9 cellular contexts compared by ENCODE assay signal in genomic region chr1:229624521-229624905, GRCh38. TPM values are rescaled to one million over a fixed set of nuclear protein-coding genes. Genes with fewer than 3 reads are reported as not detected.
A peak's percentile ranks its signal among the peaks of the same experiment; 100 is the strongest.
DNase-seq lines count a peak whose midpoint lies in the region; ATAC-seq, FAIRE-seq and TF ChIP-seq lines count a peak whose summit lies in the region.
"Had no signal": no experiment of that assay in that cellular context is flagged by ENCODE, and none has a peak within 500 bp of the region (broad histone marks: within the 10 kb centered on the region; RNA-seq: fewer than 3 reads in every experiment).

No MANE protein-coding gene starts in this region.

- H3K79me2 ChIP-seq in neural progenitor cell (ENCODE audit: low read depth) = peaks cover 93% of the 10 kb centered on the region

- H3K4me1 Mint-ChIP-seq in effector memory CD8-positive, alpha-beta T cell (ENCODE audit: low read depth in 2 of 2) = peaks cover 49 to 59% of the 10 kb centered on the region in 2 donors
- H3K4me1 Mint-ChIP-seq in neural progenitor cell = peaks cover 25% of the 10 kb centered on the region

- no peaks in the 10 kb centered on the region for H3K9me3 Mint-ChIP-seq in effector memory CD8-positive, alpha-beta T cell
- no peaks in the 10 kb centered on the region for H3K9me3 Mint-ChIP-seq in neural progenitor cell

- H3K27me3 Mint-ChIP-seq in effector memory CD8-positive, alpha-beta T cell = no peaks in the 10 kb centered on the region
- H3K27me3 Mint-ChIP-seq in neural progenitor cell (ENCODE audit: insufficient read depth, low read depth) = peaks cover 2% of the 10 kb centered on the region

- H3K27me3 ChIP-seq in BLaER1 (no peaks in the 10 kb centered on the region), MG63 (no peaks in the 10 kb centered on the region), neural progenitor cell (no peaks in the 10 kb centered on the region)

- peaks cover 12% of the 10 kb centered on the region for H3K36me3 Mint-ChIP-seq in effector memory CD8-positive, alpha-beta T cell (ENCODE audit: insufficient read depth)
- no peaks in the 10 kb centered on the region for H3K36me3 Mint-ChIP-seq in neural progenitor cell

- peak overlapping the region; percentile 71 to 88 for H3K27ac Mint-ChIP-seq in effector memory CD8-positive, alpha-beta T cell
- no peak overlapping the region for H3K27ac Mint-ChIP-seq in neural progenitor cell

- peaks cover 13% of the 10 kb centered on the region for H3F3A ChIP-seq in neural progenitor cell (ENCODE audit: low read depth)

- peaks cover 34% of the 10 kb centered on the region for H3K4me1 ChIP-seq in BLaER1
- H3K4me1 ChIP-seq in neural progenitor cell = peaks cover 16% of the 10 kb centered on the region

- no peak for TF ChIP-seq CTCF in neural progenitor cell (IDR thresholded peaks at IDR 0.05)

- H4K20me1 ChIP-seq in BLaER1 = peaks cover 87% of the 10 kb centered on the region
- H4K20me1 ChIP-seq in neural progenitor cell (ENCODE audit: low read depth) = peaks cover 52% of the 10 kb centered on the region

- H3K36me3 ChIP-seq in BLaER1 (peaks cover 16% of the 10 kb centered on the region), MG63 (peaks cover 25% of the 10 kb centered on the region), neural progenitor cell (no peaks in the 10 kb centered on the region)

- H3K9ac ChIP-seq in BLaER1 (peak overlapping the region; percentile 77), neural progenitor cell (no peak overlapping the region)

- no peak for ATAC-seq in effector memory CD8-positive, alpha-beta T cell (replicated peaks)
- ATAC-seq in GM21447 (IDR thresholded peaks at IDR 0.05; ENCODE audit: unreplicated experiment) = no peak

- no peak overlapping the region for H2AFZ ChIP-seq in neural progenitor cell (replicated peaks)

- H3K4me3 ChIP-seq in BLaER1 (peak overlapping the region; percentile 100), MG63 (peak overlapping the region; percentile 96), neural progenitor cell (peak overlapping the region; percentile 85)

- H3K4me2 ChIP-seq in BLaER1 = peak overlapping the region; percentile 90
- peak overlapping the region; percentile 95 for H3K4me2 ChIP-seq in neural progenitor cell

- no peak for TF ChIP-seq POLR2A in H54 (IDR thresholded peaks at IDR 0.05; ENCODE audit: low read depth, low read length)

- H3K9me3 ChIP-seq in BLaER1 (no peaks in the 10 kb centered on the region), MG63 (no peaks in the 10 kb centered on the region), neural progenitor cell (ENCODE audit: low read depth) (no peaks in the 10 kb centered on the region)

- DNase-seq in MG63 (no peak), neural progenitor cell (ENCODE audit: low spot score) (no peak), DMS79 (lab: John Stamatoyannopoulos, UW) (no peak), NCI-H446 treated with DMSO at 0.1 percent for 48 hours (lab: John Stamatoyannopoulos, UW) (no peak), H54 (ENCODE audit: insufficient read length, low spot score) (no peak)
- no peak for DNase-seq in effector memory CD8-positive, alpha-beta T cell
- DNase-seq: NCI-H1694 had no signal

- H3K4me3 Mint-ChIP-seq in effector memory CD8-positive, alpha-beta T cell = peak overlapping the region; percentile 87 to 94
- H3K4me3 Mint-ChIP-seq in neural progenitor cell = peak overlapping the region; percentile 97

- H3K27ac ChIP-seq in BLaER1 (no peak overlapping the region), neural progenitor cell (no peak overlapping the region)

- FAIRE-seq in H54 (lab: Jason Lieb, UNC) = no peak

RNA-seq across cellular contexts. Expression of gene TAF5L, which starts 1.4 kb away (rescaled TPM):
- total RNA-seq in MG63 (2014; rRNA removed; shearing (Covaris generic); ENCODE audit: low replicate concordance) = 26.9 TPM in 2 replicates
- total RNA-seq in neural progenitor cell (ENCODE audit: low replicate concordance) = 8.5 and 12.3 TPM in 2 replicates

RNA-seq across cellular contexts. Expression of gene URB2, which starts 1.5 kb away (rescaled TPM):
- 19.8 and 21.3 TPM in 2 replicates for total RNA-seq in MG63 (2014; rRNA removed; shearing (Covaris generic); ENCODE audit: low replicate concordance)
- 10.3 and 12.9 TPM in 2 replicates for total RNA-seq in neural progenitor cell (ENCODE audit: low replicate concordance)
